ENCODE assay signal across 25 cellular contexts in the genomic region with DNA sequence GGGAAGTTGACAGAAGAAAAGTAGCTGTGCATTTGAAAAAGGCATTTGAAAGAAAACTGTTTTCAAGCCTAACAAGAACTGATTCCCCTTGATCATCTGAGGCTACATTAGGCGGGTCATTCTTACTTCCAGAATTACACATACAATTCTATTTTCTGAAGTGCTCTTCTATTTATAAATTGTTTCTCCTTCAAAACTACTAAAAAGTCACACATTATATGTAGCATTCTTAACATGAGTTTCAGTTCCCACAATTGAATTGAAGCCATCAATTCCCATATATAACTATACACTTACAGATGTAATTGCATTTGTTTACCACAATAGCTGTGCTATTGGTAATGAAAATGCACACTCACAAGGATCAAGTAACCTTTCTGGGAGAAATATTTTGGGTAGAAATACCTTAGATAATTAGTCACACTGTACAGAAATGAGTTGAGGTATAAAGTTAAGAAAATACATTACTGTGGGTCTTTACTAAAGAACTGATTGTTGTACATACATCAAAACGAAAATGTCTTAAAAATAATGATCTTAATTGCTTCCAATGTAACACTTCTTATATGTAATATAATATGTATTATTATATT.
"Had no signal": no experiment of that assay in that cellular context is flagged by ENCODE, and none has a peak within 500 bp of the region (broad histone marks: within the 10 kb centered on the region; RNA-seq: fewer than 3 reads in every experiment).

No MANE protein-coding gene starts in this region.

- H3K36me3 ChIP-seq: WERI-Rb-1 had no signal

- DNase-seq: activated CD4-positive, alpha-beta memory T cell treated with anti-CD3 and anti-CD28 coated beads, Interleukin-2, amount 10 ng/mL, durations not matched to agents 7 days and 5 days; activated CD4-positive, alpha-beta T cell treated with anti-CD3 and anti-CD28 coated beads for 36 hours; activated CD4-positive, alpha-beta T cell treated with anti-CD3 and anti-CD28 coated beads, Interleukin-2, amount 50 U/mL, for 1 hour; activated gamma-delta T cell; activated naive CD4-positive, alpha-beta T cell treated with anti-CD3 and anti-CD28 coated beads for 36 hours; activated naive CD8-positive, alpha-beta T cell treated with anti-CD3 and anti-CD28 coated beads for 36 hours; activated T-cell treated with anti-CD3 and anti-CD28 coated beads for 4 hours; activated T-cell treated with anti-CD3 and anti-CD28 coated beads, Interleukin-2, amount 50 U/mL, for 48 hours; cerebellar nuclear complex; dermis blood vessel endothelial cell; NCI-H1930; NCI-H2107; NCI-H2171 treated with DMSO at 0.1 percent for 48 hours; NCI-H345; NCI-H510A; NCI-H526 treated with DMSO at 0.1 percent for 48 hours; OCI-M1; RPMI8226; T-cell; T-helper 2 cell; WERI-Rb-1 had no signal

- H3K4me3 ChIP-seq: SK-N-MC had no signal

- ATAC-seq: activated CD4-positive, alpha-beta T cell treated with anti-CD3 and anti-CD28 coated beads for 36 hours; activated T-helper 17 cell treated with anti-CD3 and anti-CD28 coated beads, Interleukin-2, amount 50 U/mL, for 72 hours; Panc1; Right ventricle myocardium inferior; T-cell had no signal

- H3K27ac ChIP-seq: SK-N-MC, WERI-Rb-1 had no signal
